Comparison of ENCODE assay signal across 10 cellular contexts in the genomic region with DNA sequence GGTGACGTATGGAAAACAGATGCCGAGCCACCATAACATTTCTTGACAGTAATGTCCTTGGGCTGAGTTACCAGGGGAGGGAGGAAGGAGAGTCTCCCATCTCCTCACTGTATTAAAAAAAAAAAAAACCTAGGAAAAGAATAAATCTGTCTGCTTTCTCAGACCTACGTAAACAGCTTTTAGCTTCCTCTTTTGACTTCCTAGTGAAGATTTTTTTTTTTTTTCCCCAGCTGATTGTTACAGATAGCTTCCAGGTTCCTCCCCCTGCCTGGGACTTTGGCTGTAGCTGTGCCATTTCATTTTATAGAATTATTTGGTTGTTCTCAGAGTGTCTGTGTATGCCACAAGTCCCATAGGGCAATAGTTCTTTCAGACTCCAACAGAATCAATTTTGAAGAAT. TPM values are rescaled to one million over a fixed set of nuclear protein-coding genes. Genes with fewer than 3 reads are reported as not detected.
DNase-seq lines count a peak whose midpoint lies in the region; ATAC-seq and TF ChIP-seq lines count a peak whose summit lies in the region.
"Had no signal": no experiment of that assay in that cellular context is flagged by ENCODE, and none has a peak within 500 bp of the region (broad histone marks: within the 10 kb centered on the region; RNA-seq: fewer than 3 reads in every experiment).

No MANE protein-coding gene starts in this region.

- no peaks in the 10 kb centered on the region for H3K79me2 ChIP-seq in parathyroid adenoma

- peaks cover 65 to 68% of the 10 kb centered on the region in 2 donors for H3K27me3 Mint-ChIP-seq in effector memory CD8-positive, alpha-beta T cell

- peaks cover 10 to 15% of the 10 kb centered on the region in 2 donors for H3K4me1 Mint-ChIP-seq in effector memory CD8-positive, alpha-beta T cell (ENCODE audit: low read depth in 2 of 2)

- DNase-seq in NCI-H2107 treated with DMSO at 0.1 percent for 48 hours (lab: John Stamatoyannopoulos, UW; ENCODE audit: unreplicated experiment) (peak; percentile 67), NCI-H2107 (lab: John Stamatoyannopoulos, UW) (no peak), NOMO-1 treated with dmso at 0.1 percent for 144 hours (lab: John Stamatoyannopoulos, UW; ENCODE audit: unreplicated experiment) (peak; percentile 34), G401 (ENCODE audit: low spot score) (no peak), cerebellar nuclear complex (lab: John Stamatoyannopoulos, UW) (no peak), T-helper 1 cell (no peak)
- no peak for DNase-seq in effector memory CD8-positive, alpha-beta T cell
- DNase-seq: activated CD4-positive, alpha-beta memory T cell treated with anti-CD3 and anti-CD28 coated beads for 36 hours; NCI-H1694 had no signal

- ATAC-seq in effector memory CD8-positive, alpha-beta T cell (replicated peaks): no peak

- no peaks in the 10 kb centered on the region for H3K36me3 ChIP-seq in parathyroid adenoma (ENCODE audit: control insufficient read depth, insufficient read depth, low read length)

- H3K4me1 ChIP-seq in parathyroid adenoma: peaks cover 5% of the 10 kb centered on the region

- TF ChIP-seq CTCF in parathyroid adenoma (IDR thresholded peaks at IDR 0.05): no peak

- H3K27me3 ChIP-seq in parathyroid adenoma (ENCODE audit: control insufficient read depth, insufficient read depth, low read length): no peaks in the 10 kb centered on the region

- peak overlapping the region; percentile 48 for H3K4me3 ChIP-seq in parathyroid adenoma (ENCODE audit: low read depth, low read length)

- peak overlapping the region; percentile 81 for H2AFZ ChIP-seq in parathyroid adenoma

- no peak overlapping the region for H3K9ac ChIP-seq in parathyroid adenoma

- H3K9me3 ChIP-seq in parathyroid adenoma (ENCODE audit: control insufficient read depth, low read length): no peaks in the 10 kb centered on the region

- in situ Hi-C loops in G401 (cut with HindIII; ENCODE audit: low sequenced_read_pairs): no loop called here

- peak overlapping the region; percentile 80 to 87 for H3K4me3 Mint-ChIP-seq in effector memory CD8-positive, alpha-beta T cell

- H3K4me2 ChIP-seq in parathyroid adenoma (ENCODE audit: low read length): peak overlapping the region; percentile 74

- H3K27ac Mint-ChIP-seq in effector memory CD8-positive, alpha-beta T cell: no peak overlapping the region
- H3K27ac Mint-ChIP-seq: activated CD4-positive, alpha-beta memory T cell treated with anti-CD3 and anti-CD28 coated beads for 36 hours had no signal

- peak overlapping the region; percentile 80 for H3K27ac ChIP-seq in parathyroid adenoma

- H3K36me3 Mint-ChIP-seq in effector memory CD8-positive, alpha-beta T cell (ENCODE audit: insufficient read depth): no peaks in the 10 kb centered on the region

- peaks cover 2 to 4% of the 10 kb centered on the region in 2 donors for H3K9me3 Mint-ChIP-seq in effector memory CD8-positive, alpha-beta T cell

RNA-seq across cellular contexts. Expression of a gene that starts 23.0 kb away (rescaled TPM):
- 50.2 and 64.1 TPM in 2 replicates for total RNA-seq in G401 (2014; rRNA removed; shearing (Covaris generic))

RNA-seq across cellular contexts. Expression of a gene that starts 42.3 kb away (rescaled TPM):
- total RNA-seq in G401 (2014; rRNA removed; shearing (Covaris generic)): 11.4 and 16.0 TPM in 2 replicates

Comparison
In these comparisons a context has a peak if more than half of its experiments do, and no peak if none do; other contexts are left out.
1. DNase-seq: peak in NCI-H2107 treated with DMSO at 0.1 percent for 48 hours (single experiment) and NOMO-1 treated with dmso at 0.1 percent for 144 hours (single experiment); none in NCI-H2107 (single experiment), effector memory CD8-positive, alpha-beta T cell (0 of 3), G401 (single experiment), cerebellar nuclear complex (0 of 2) and T-helper 1 cell (0 of 5).